ENCODE assay signal across 8 cellular contexts in the genomic region with DNA sequence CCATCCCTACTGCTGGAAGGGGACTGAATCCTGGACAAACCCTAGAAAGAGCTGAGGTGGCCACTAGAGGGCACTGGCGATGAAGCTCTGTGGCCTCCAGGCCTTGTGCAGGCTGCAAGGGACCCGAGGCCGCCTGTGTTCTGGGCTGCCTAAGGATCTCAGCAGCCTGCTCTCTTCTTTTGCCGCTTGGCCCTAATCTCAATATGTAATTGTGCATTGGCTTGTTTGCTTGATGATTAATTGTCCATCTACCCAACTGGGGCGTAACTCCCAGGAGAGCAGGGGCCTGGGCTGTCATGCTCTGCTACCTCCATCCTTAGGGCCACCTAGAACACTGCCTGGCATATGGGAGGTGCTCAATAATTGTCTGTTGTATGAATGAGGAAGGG.
DNase-seq lines count a peak whose midpoint lies in the region; ATAC-seq and TF ChIP-seq lines count a peak whose summit lies in the region.

No MANE protein-coding gene starts in this region.

- H3K27ac ChIP-seq in BLaER1 (peak overlapping the region; percentile 86), dorsolateral prefrontal cortex (peak overlapping the region in 39 of 59 donors; percentile 2 to 75 (median 50))

- H3K9me3 ChIP-seq in BLaER1, result no peaks in the 10 kb centered on the region

- peaks cover 6% of the 10 kb centered on the region for H3K36me3 Mint-ChIP-seq in memory B cell

- no peak overlapping the region for H3K27ac Mint-ChIP-seq in memory B cell

- H4K20me1 ChIP-seq in BLaER1, result peaks cover 26% of the 10 kb centered on the region; the same call in 1 of the 2 replicates

- DNase-seq in NCI-H748 (lab: John Stamatoyannopoulos, UW; ENCODE audit: unreplicated experiment) (peak; percentile 83), dorsolateral prefrontal cortex (peak; percentile 79 to 91 (median 88)), memory B cell (ENCODE audit: low spot score in 2 of 2) (peak; percentile 65 to 71)
- DNase-seq in activated CD4-positive, alpha-beta T cell treated with anti-CD3 and anti-CD28 coated beads, Interleukin-2, amount 50 U/mL, for 48 hours, result peak; percentile 82 to 85
- peak; percentile 54 for DNase-seq in stimulated activated CD8-positive, alpha-beta memory T cell treated with anti-CD3 and anti-CD28 coated beads, Interleukin-15, amount 100 ng/mL, for 48 hours (ENCODE audit: low read depth in 2 of 2)

- H3K4me3 ChIP-seq in BLaER1 (peak overlapping the region; percentile 43), dorsolateral prefrontal cortex (no peak overlapping the region)

- no peaks in the 10 kb centered on the region for H3K9me3 Mint-ChIP-seq in memory B cell

- intact Hi-C loops in dorsolateral prefrontal cortex (cut with DNase I), result loop anchor here (1.0 to 5.0 kb wide), 2 partner anchors 85 to 550 kb away; no protein-coding TSS in a partner anchor

- ATAC-seq in GM19328 (IDR thresholded peaks at IDR 0.05; ENCODE audit: unreplicated experiment) (peak; percentile 77), HG03521 (IDR thresholded peaks at IDR 0.05; ENCODE audit: unreplicated experiment) (peak; percentile 61), memory B cell (ENCODE audit: low read depth) (peak; percentile 95)

- H3K4me2 ChIP-seq in BLaER1, result peak overlapping the region; percentile 90

- peak; percentile 47 to 97 (median 91) for TF ChIP-seq CTCF in dorsolateral prefrontal cortex (IDR thresholded peaks at IDR 0.05 in 54 of 56, conservative IDR thresholded peaks at IDR 0.05 in 2 of 56; ENCODE audit: low read depth in 1 of 56, partially characterized antibody in 56 of 56)

- H3K4me3 Mint-ChIP-seq in memory B cell, result no peak overlapping the region

- peaks cover 100% of the 10 kb centered on the region for H3K4me1 ChIP-seq in BLaER1

- H3K36me3 ChIP-seq in BLaER1, result peaks cover 86% of the 10 kb centered on the region

- H3K4me1 Mint-ChIP-seq in memory B cell, result peaks cover 7% of the 10 kb centered on the region

- peak overlapping the region; percentile 67; the same call in 1 of the 2 replicates for H3K9ac ChIP-seq in BLaER1

- H3K27me3 Mint-ChIP-seq in memory B cell, result no peaks in the 10 kb centered on the region

- H3K27me3 ChIP-seq in BLaER1, result no peaks in the 10 kb centered on the region
- H3K27me3 ChIP-seq in dorsolateral prefrontal cortex, result no peaks in the 10 kb centered on the region
